Comparison of ENCODE assay signal across 29 cellular contexts in genomic region chr22:21602579-21602978, GRCh38. TPM values are rescaled to one million over a fixed set of nuclear protein-coding genes. Genes with fewer than 3 reads are reported as not detected.
DNase-seq lines count a peak whose midpoint lies in the region; ATAC-seq and TF ChIP-seq lines count a peak whose summit lies in the region.
"Had no signal": no experiment of that assay in that cellular context is flagged by ENCODE, and none has a peak within 500 bp of the region (broad histone marks: within the 10 kb centered on the region; RNA-seq: fewer than 3 reads in every experiment).

No MANE protein-coding gene starts in this region.

- peak overlapping the region; percentile 51 for H3K27ac Mint-ChIP-seq in activated T-cell treated with anti-CD3 and anti-CD28 coated beads, Interleukin-2, amount 50 U/mL, for 24 hours
- no peak overlapping the region for H3K27ac Mint-ChIP-seq in activated T-cell treated with anti-CD3 and anti-CD28 coated beads, Interleukin-2, amount 50 U/mL, for 72 hours
- peak overlapping the region; percentile 9 for H3K27ac Mint-ChIP-seq in activated CD4-positive, alpha-beta memory T cell treated with anti-CD3 and anti-CD28 coated beads, Interleukin-2, amount 10 ng/mL, durations not matched to agents 7 days and 5 days
- H3K27ac Mint-ChIP-seq in immature natural killer cell, result peak overlapping the region in 4 of 6 donors; percentile 6 to 67 (median 46)
- H3K27ac Mint-ChIP-seq: nephron; T-helper 1 cell treated with Interleukin-12 subunit alpha and Interleukin-12 subunit beta and Interleukin-4 antibody, amounts not matched to agents 30 μg/mL and 1 μg/mL, for 36 hours had no signal

- H3K9me3 ChIP-seq in spleen (no peaks in the 10 kb centered on the region), Karpas-422 (ENCODE audit: low read length) (no peaks in the 10 kb centered on the region)
- H3K9me3 ChIP-seq: adrenal gland, gastrocnemius medialis, lower lobe of right lung, ovary, SK-N-SH had no signal

- CTCF ChIA-PET in activated CD4-positive, alpha-beta memory T cell treated with anti-CD3 and anti-CD28 coated beads, Interleukin-2, amount 10 ng/mL, durations not matched to agents 7 days and 5 days (lab: Charles Lee), result interaction anchor here (1.0 kb wide), 1 partner anchor 21 kb away, joined by 3 read pairs; no protein-coding TSS in a partner anchor

- H3K4me2 ChIP-seq in Karpas-422 (ENCODE audit: low read depth, low read length, poor library complexity, severe bottlenecking), result no peak overlapping the region
- H3K4me2 ChIP-seq: hepatocyte, PC-9, SK-N-SH had no signal

- no peak for TF ChIP-seq CTCF in spleen (IDR thresholded peaks at IDR 0.05 in 8 of 11, conservative IDR thresholded peaks at IDR 0.05 in 3 of 11)

- peaks cover 90% of the 10 kb centered on the region for H3K79me2 ChIP-seq in Karpas-422 (ENCODE audit: low read length)

- no peak overlapping the region for H3K27ac ChIP-seq in spleen
- H3K27ac ChIP-seq in Karpas-422 (ENCODE audit: low read length), result no peak overlapping the region
- H3K27ac ChIP-seq: adrenal gland, gastrocnemius medialis, hepatocyte, lower lobe of right lung, ovary, PC-9 had no signal

- no peak for ATAC-seq in activated T-cell treated with anti-CD3 and anti-CD28 coated beads, Interleukin-2, amount 50 U/mL, for 72 hours (replicated peaks in 1 of 2)
- ATAC-seq: activated CD4-positive, CD25-positive, alpha-beta regulatory T cell treated with anti-CD3 and anti-CD28 coated beads, Interleukin-2, amount 50 U/mL, for 24 hours; activated T-cell treated with anti-CD3 and anti-CD28 coated beads, Interleukin-2, amount 50 U/mL, for 4 hours; gastrocnemius medialis; lower lobe of right lung; Right ventricle myocardium inferior; stimulated activated naive B cell treated with anti-CD40 and anti-IgM and Interleukin-4, amounts not matched to agents 10 μg/mL and 1 μg/mL and 100 μg/mL, for 72 hours had no signal

- H3K9me2 ChIP-seq in Karpas-422 (replicated peaks; ENCODE audit: insufficient read depth, low read length), result no peaks in the 10 kb centered on the region
- H3K9me2 ChIP-seq: SK-N-SH had no signal

- no peaks in the 10 kb centered on the region for H3K9me3 Mint-ChIP-seq in activated T-cell treated with anti-CD3 and anti-CD28 coated beads, Interleukin-2, amount 50 U/mL, for 24 hours
- H3K9me3 Mint-ChIP-seq in activated T-cell treated with anti-CD3 and anti-CD28 coated beads, Interleukin-2, amount 50 U/mL, for 72 hours, result no peaks in the 10 kb centered on the region
- H3K9me3 Mint-ChIP-seq in activated CD4-positive, alpha-beta memory T cell treated with anti-CD3 and anti-CD28 coated beads, Interleukin-2, amount 10 ng/mL, durations not matched to agents 7 days and 5 days, result no peaks in the 10 kb centered on the region
- no peaks in the 10 kb centered on the region for H3K9me3 Mint-ChIP-seq in immature natural killer cell
- H3K9me3 Mint-ChIP-seq: activated T-cell treated with anti-CD3 and anti-CD28 coated beads, Interleukin-2, amount 50 U/mL, for 4 hours; nephron; stimulated activated naive B cell treated with anti-CD40 and anti-IgM and Interleukin-4, amounts not matched to agents 10 μg/mL and 1 μg/mL and 100 μg/mL, for 72 hours; T-helper 1 cell treated with Interleukin-12 subunit alpha and Interleukin-12 subunit beta and Interleukin-4 antibody, amounts not matched to agents 30 μg/mL and 1 μg/mL, for 36 hours had no signal

- no peak overlapping the region for H2AFZ ChIP-seq in Karpas-422 (ENCODE audit: low read length)
- H2AFZ ChIP-seq: hepatocyte, PC-9 had no signal

- H3K36me3 ChIP-seq in spleen (peaks cover 0 to 44% (median 0%) of the 10 kb centered on the region in 6 donors), Karpas-422 (ENCODE audit: insufficient read depth, low read length) (no peaks in the 10 kb centered on the region)
- H3K36me3 ChIP-seq: adrenal gland, gastrocnemius medialis, lower lobe of right lung, ovary had no signal

- WGBS in spleen, 5 donors, result 87 to 98% (median 87%) methylated on average over 6 of the region's 6 CpGs

- no peaks in the 10 kb centered on the region for H3K27me3 ChIP-seq in spleen (replicated peaks in 1 of 7)
- H3K27me3 ChIP-seq in Karpas-422 (ENCODE audit: low read length), result no peaks in the 10 kb centered on the region
- H3K27me3 ChIP-seq: adrenal gland, gastrocnemius medialis, hepatocyte, ovary had no signal

- H3K27me3 Mint-ChIP-seq in activated T-cell treated with anti-CD3 and anti-CD28 coated beads, Interleukin-2, amount 50 U/mL, for 24 hours, result no peaks in the 10 kb centered on the region
- H3K27me3 Mint-ChIP-seq in activated T-cell treated with anti-CD3 and anti-CD28 coated beads, Interleukin-2, amount 50 U/mL, for 72 hours (ENCODE audit: low read depth), result no peaks in the 10 kb centered on the region
- H3K27me3 Mint-ChIP-seq in activated CD4-positive, alpha-beta memory T cell treated with anti-CD3 and anti-CD28 coated beads, Interleukin-2, amount 10 ng/mL, durations not matched to agents 7 days and 5 days, result no peaks in the 10 kb centered on the region
- peaks cover 0 to 4% (median 3%) of the 10 kb centered on the region in 3 donors for H3K27me3 Mint-ChIP-seq in immature natural killer cell (ENCODE audit: low read depth in 3 of 3)
- H3K27me3 Mint-ChIP-seq: stimulated activated naive B cell treated with anti-CD40 and anti-IgM and Interleukin-4, amounts not matched to agents 10 μg/mL and 1 μg/mL and 100 μg/mL, for 72 hours had no signal

- DNase-seq in activated T-cell treated with anti-CD3 and anti-CD28 coated beads, Interleukin-2, amount 50 U/mL, for 24 hours, result no peak
- no peak for DNase-seq in activated T-cell treated with anti-CD3 and anti-CD28 coated beads, Interleukin-2, amount 50 U/mL, for 72 hours
- no peak for DNase-seq in activated CD4-positive, alpha-beta memory T cell treated with anti-CD3 and anti-CD28 coated beads, Interleukin-2, amount 10 ng/mL, durations not matched to agents 7 days and 5 days
- no peak for DNase-seq in immature natural killer cell
- DNase-seq in stimulated activated CD4-positive, alpha-beta T cell treated with anti-CD3 and anti-CD28 coated beads, Interleukin-2, amount 100 ng/mL, for 48 hours, result no peak
- DNase-seq in hepatic stellate cell (ENCODE audit: low spot score), result no peak
- no peak for DNase-seq in spleen
- no peak for DNase-seq in Karpas-422
- DNase-seq: activated naive CD4-positive, alpha-beta T cell treated with Interleukin-2 at 50 U/mL for 16 hours; activated T-cell treated with anti-CD3 and anti-CD28 coated beads, Interleukin-2, amount 50 U/mL, for 4 hours; adrenal gland; cerebellar nuclear complex; gastrocnemius medialis; lower lobe of right lung; NCI-H1436; NCI-H2081 treated with DMSO at 0.1 percent for 48 hours; NCI-H2227 treated with DMSO at 0.1 percent for 48 hours; NCI-H69; ovary; PC-9; SK-N-SH; stimulated activated naive B cell treated with anti-CD40 and anti-IgM and Interleukin-4, amounts not matched to agents 10 μg/mL and 1 μg/mL and 100 μg/mL, for 72 hours had no signal

- H3K4me1 Mint-ChIP-seq in activated T-cell treated with anti-CD3 and anti-CD28 coated beads, Interleukin-2, amount 50 U/mL, for 24 hours (ENCODE audit: low read depth), result peaks cover 41% of the 10 kb centered on the region
- H3K4me1 Mint-ChIP-seq in activated T-cell treated with anti-CD3 and anti-CD28 coated beads, Interleukin-2, amount 50 U/mL, for 72 hours (ENCODE audit: low read depth), result peaks cover 46% of the 10 kb centered on the region
- peaks cover 30% of the 10 kb centered on the region for H3K4me1 Mint-ChIP-seq in activated CD4-positive, alpha-beta memory T cell treated with anti-CD3 and anti-CD28 coated beads, Interleukin-2, amount 10 ng/mL, durations not matched to agents 7 days and 5 days
- peaks cover 61 to 69% of the 10 kb centered on the region in 2 donors for H3K4me1 Mint-ChIP-seq in immature natural killer cell
- H3K4me1 Mint-ChIP-seq: nephron had no signal

- POLR2A ChIA-PET in activated CD4-positive, alpha-beta memory T cell treated with anti-CD3 and anti-CD28 coated beads, Interleukin-2, amount 10 ng/mL, durations not matched to agents 7 days and 5 days (lab: Charles Lee), result interaction anchor here (1.4 kb wide), 1 partner anchor 26 kb away, joined by 3 read pairs; no protein-coding TSS in a partner anchor

- TF ChIP-seq POLR2A in spleen (IDR thresholded peaks at IDR 0.05), result no peak

- H3K4me3 ChIP-seq in spleen (no peak overlapping the region), Karpas-422 (ENCODE audit: low read length) (no peak overlapping the region)
- H3K4me3 ChIP-seq: adrenal gland, gastrocnemius medialis, hepatocyte, lower lobe of right lung, ovary, PC-9 had no signal

- no peak overlapping the region for H3K9ac ChIP-seq in Karpas-422 (ENCODE audit: low read length)
- H3K9ac ChIP-seq: SK-N-SH had no signal

- H3K4me3 Mint-ChIP-seq in activated T-cell treated with anti-CD3 and anti-CD28 coated beads, Interleukin-2, amount 50 U/mL, for 24 hours, result no peak overlapping the region
- no peak overlapping the region for H3K4me3 Mint-ChIP-seq in activated T-cell treated with anti-CD3 and anti-CD28 coated beads, Interleukin-2, amount 50 U/mL, for 72 hours
- no peak overlapping the region for H3K4me3 Mint-ChIP-seq in activated CD4-positive, alpha-beta memory T cell treated with anti-CD3 and anti-CD28 coated beads, Interleukin-2, amount 10 ng/mL, durations not matched to agents 7 days and 5 days
- peak overlapping the region in 2 of 5 donors; percentile 5 to 16 for H3K4me3 Mint-ChIP-seq in immature natural killer cell
- H3K4me3 Mint-ChIP-seq: activated T-cell treated with anti-CD3 and anti-CD28 coated beads, Interleukin-2, amount 50 U/mL, for 4 hours; nephron; stimulated activated naive B cell treated with anti-CD40 and anti-IgM and Interleukin-4, amounts not matched to agents 10 μg/mL and 1 μg/mL and 100 μg/mL, for 72 hours; T-helper 1 cell treated with Interleukin-12 subunit alpha and Interleukin-12 subunit beta and Interleukin-4 antibody, amounts not matched to agents 30 μg/mL and 1 μg/mL, for 36 hours had no signal

- H3K4me1 ChIP-seq in spleen, result peaks cover 5 to 100% (median 36%) of the 10 kb centered on the region in 6 donors
- peaks cover 16% of the 10 kb centered on the region for H3K4me1 ChIP-seq in Karpas-422 (ENCODE audit: low read length)
- H3K4me1 ChIP-seq: adrenal gland had no signal

- H4K20me1 ChIP-seq in Karpas-422 (ENCODE audit: insufficient read depth, low read depth, low read length), result peaks cover 33% of the 10 kb centered on the region

- H3K36me3 Mint-ChIP-seq in activated T-cell treated with anti-CD3 and anti-CD28 coated beads, Interleukin-2, amount 50 U/mL, for 24 hours (ENCODE audit: low read depth), result peaks cover 44% of the 10 kb centered on the region
- peaks cover 5 to 16% of the 10 kb centered on the region in 2 donors for H3K36me3 Mint-ChIP-seq in activated T-cell treated with anti-CD3 and anti-CD28 coated beads, Interleukin-2, amount 50 U/mL, for 72 hours (ENCODE audit: insufficient read depth in 2 of 2)
- H3K36me3 Mint-ChIP-seq in activated CD4-positive, alpha-beta memory T cell treated with anti-CD3 and anti-CD28 coated beads, Interleukin-2, amount 10 ng/mL, durations not matched to agents 7 days and 5 days (ENCODE audit: low read depth), result peaks cover 13% of the 10 kb centered on the region
- H3K36me3 Mint-ChIP-seq in immature natural killer cell, result no peaks in the 10 kb centered on the region

- intact Hi-C loops in spleen (cut with DNase I; ENCODE audit: low total_unique reads), result no loop called here

RNA-seq across cellular contexts. Expression of gene YDJC, which starts 27.2 kb away (rescaled TPM):
- 10 to 100 TPM; 39.7 to 48.8 TPM for total RNA-seq in activated T-cell treated with anti-CD3 and anti-CD28 coated beads, Interleukin-2, amount 50 U/mL, for 72 hours
- 10 to 100 TPM; 37.1 to 38.0 TPM for total RNA-seq in activated CD4-positive, alpha-beta memory T cell treated with anti-CD3 and anti-CD28 coated beads, Interleukin-2, amount 10 ng/mL, durations not matched to agents 7 days and 5 days
- polyA plus RNA-seq in immature natural killer cell (10 to 100 TPM; 46.7 to 61.7 (median 47.7) TPM), spleen (10 to 100 TPM; 41.0 to 54.3 (median 44.6) TPM)
- 10 to 100 TPM; 19.0 to 35.0 (median 23.8) TPM for total RNA-seq in spleen
- 59.1 and 109 TPM in 2 replicates for total RNA-seq in Karpas-422 (2014; rRNA removed; shearing (Covaris generic); ENCODE audit: low replicate concordance)

RNA-seq across cellular contexts. Expression of gene CCDC116, which starts 30.0 kb away (rescaled TPM):
- total RNA-seq in activated T-cell treated with anti-CD3 and anti-CD28 coated beads, Interleukin-2, amount 50 U/mL, for 72 hours, result under 1 TPM; 0.22 to 0.51 TPM
- total RNA-seq in activated CD4-positive, alpha-beta memory T cell treated with anti-CD3 and anti-CD28 coated beads, Interleukin-2, amount 10 ng/mL, durations not matched to agents 7 days and 5 days, result under 1 TPM; 0.33 to 0.43 TPM
- under 1 TPM in 1 of 3 donors, not detected in 2; 0.13 TPM for polyA plus RNA-seq in immature natural killer cell
- total RNA-seq in spleen, result under 1 TPM; 0.24 to 0.66 (median 0.51) TPM
- polyA plus RNA-seq in spleen, result under 1 TPM; 0.45 to 0.63 (median 0.47) TPM
- total RNA-seq in Karpas-422 (2014; rRNA removed; shearing (Covaris generic); ENCODE audit: low replicate concordance), result 0.11 and 1.3 TPM in 2 replicates
- total RNA-seq: renal cortical epithelial cell, temporal lobe had no signal

RNA-seq across cellular contexts. Expression of gene UBE2L3, which starts 35.1 kb away (rescaled TPM):
- total RNA-seq in activated T-cell treated with anti-CD3 and anti-CD28 coated beads, Interleukin-2, amount 50 U/mL, for 72 hours, result 10 to 100 TPM; 42.7 to 43.5 TPM
- total RNA-seq in activated CD4-positive, alpha-beta memory T cell treated with anti-CD3 and anti-CD28 coated beads, Interleukin-2, amount 10 ng/mL, durations not matched to agents 7 days and 5 days, result 10 to 100 TPM; 54.3 to 57.4 TPM
- 100 to 1,000 TPM; 110 to 133 (median 115) TPM for polyA plus RNA-seq in immature natural killer cell
- 10 to 100 TPM; 36.8 to 69.3 (median 44.3) TPM for total RNA-seq in spleen
- polyA plus RNA-seq in spleen, result 10 to 100 TPM; 36.2 to 55.6 (median 46.2) TPM
- total RNA-seq in Karpas-422 (2014; rRNA removed; shearing (Covaris generic); ENCODE audit: low replicate concordance), result 38.7 and 56.1 TPM in 2 replicates

RNA-seq across cellular contexts. Expression of gene SDF2L1, which starts 39.5 kb away (rescaled TPM):
- total RNA-seq in activated T-cell treated with anti-CD3 and anti-CD28 coated beads, Interleukin-2, amount 50 U/mL, for 72 hours, result 10 to 100 TPM; 22.8 to 29.9 TPM
- total RNA-seq in activated CD4-positive, alpha-beta memory T cell treated with anti-CD3 and anti-CD28 coated beads, Interleukin-2, amount 10 ng/mL, durations not matched to agents 7 days and 5 days, result 10 to 100 TPM; 61.4 to 62.1 TPM
- polyA plus RNA-seq in immature natural killer cell, result 100 to 1,000 TPM; 119 to 227 (median 178) TPM
- 10 to 100 TPM; 27.9 to 51.9 (median 36.0) TPM for total RNA-seq in spleen
- polyA plus RNA-seq in spleen, result 10 to 100 TPM; 16.6 to 43.9 (median 32.9) TPM
- 19.0 and 72.9 TPM in 2 replicates for total RNA-seq in Karpas-422 (2014; rRNA removed; shearing (Covaris generic); ENCODE audit: low replicate concordance)

RNA-seq across cellular contexts. Expression of gene RIMBP3C, which starts 51.3 kb away (rescaled TPM):
- under 1 TPM in 1 of 2 donors, not detected in 1; 0.19 TPM for total RNA-seq in activated T-cell treated with anti-CD3 and anti-CD28 coated beads, Interleukin-2, amount 50 U/mL, for 72 hours
- under 1 TPM; 0.23 to 0.33 TPM for total RNA-seq in activated CD4-positive, alpha-beta memory T cell treated with anti-CD3 and anti-CD28 coated beads, Interleukin-2, amount 10 ng/mL, durations not matched to agents 7 days and 5 days
- under 1 TPM in 2 of 3 donors, not detected in 1; 0.16 to 0.53 TPM for polyA plus RNA-seq in immature natural killer cell
- 1 to 10 TPM in 2 of 7 donors, under 1 TPM in 3, not detected in 2; 0.34 to 2.0 (median 0.83) TPM for total RNA-seq in spleen
- under 1 TPM; 0.03 to 0.19 (median 0.13) TPM for polyA plus RNA-seq in spleen
- 0.65 TPM in 1 of 2 replicates, not detected in the other for total RNA-seq in Karpas-422 (2014; rRNA removed; shearing (Covaris generic); ENCODE audit: low replicate concordance)
- total RNA-seq: Right ventricle myocardium inferior had no signal
- polyA plus RNA-seq: hepatocyte had no signal
